In genomic region chr2:8616084-8616419, GRCh38 we compare ENCODE assay signal across 25 cellular contexts.
"Had no signal": no experiment of that assay in that cellular context is flagged by ENCODE, and none has a peak within 500 bp of the region (broad histone marks: within the 10 kb centered on the region; RNA-seq: fewer than 3 reads in every experiment).

No MANE protein-coding gene starts in this region.

- H3K4me1 Mint-ChIP-seq: activated B cell treated with CpG ODN at 0.5 μM for 24 hours, brain had no signal

- H3K4me3 ChIP-seq: Peyer's patch had no signal

- H3K27ac Mint-ChIP-seq: activated B cell treated with CpG ODN at 0.5 μM for 24 hours; activated CD4-positive, alpha-beta T cell treated with anti-CD3 and anti-CD28 coated beads, Interleukin-2, amount 10 ng/mL, durations not matched to agents 24 days and 14 days; activated naive CD4-positive, alpha-beta T cell treated with anti-CD3 and anti-CD28 coated beads, Interleukin-2, amount 50 U/mL, for 72 hours; activated naive CD8-positive, alpha-beta T cell treated with anti-CD3 and anti-CD28 coated beads, Interleukin-2, amount 50 U/mL, for 24 hours; T-helper 1 cell treated with Interleukin-12 subunit alpha and Interleukin-12 subunit beta and Interleukin-4 antibody, amounts not matched to agents 30 μg/mL and 1 μg/mL, for 36 hours had no signal

- H3K9me3 ChIP-seq: Peyer's patch had no signal

- H3K27me3 Mint-ChIP-seq: brain had no signal

- H3K27ac ChIP-seq: Peyer's patch, RWPE1 had no signal

- H3K36me3 Mint-ChIP-seq: brain had no signal

- DNase-seq: activated B cell treated with CpG ODN at 0.5 μM for 24 hours; activated CD4-positive, alpha-beta T cell treated with anti-CD3 and anti-CD28 coated beads for 1 hour; activated CD4-positive, alpha-beta T cell treated with anti-CD3 and anti-CD28 coated beads, Interleukin-2, amount 10 ng/mL, durations not matched to agents 24 days and 14 days; activated CD4-positive, alpha-beta T cell treated with anti-CD3 and anti-CD28 coated beads, Interleukin-2, amount 50 U/mL, for 48 hours; activated naive CD4-positive, alpha-beta T cell treated with Interleukin-2 at 50 U/mL for 16 hours; activated naive CD8-positive, alpha-beta T cell treated with anti-CD3 and anti-CD28 coated beads, Interleukin-2, amount 50 U/mL, for 24 hours; activated T-cell treated with anti-CD3 and anti-CD28 coated beads for 4 hours; amniotic stem cell; Karpas-422; MM.1S; NCI-H1105; NCI-H1436; NCI-H1694 treated with DMSO at 0.1 percent for 48 hours; NCI-H2029 treated with DMSO at 0.1 percent for 48 hours; NCI-H345; NCI-H510A; NCI-H526 treated with DMSO at 0.1 percent for 48 hours; NK-92 treated with Interleukin-12 subunit alpha and Interleukin-12 subunit beta, amount 100 ng/mL, for 24 hours; SHP77 treated with DMSO at 0.1 percent for 48 hours had no signal

- H3K4me1 ChIP-seq: Peyer's patch had no signal

- ATAC-seq: activated naive CD4-positive, alpha-beta T cell treated with anti-CD3 and anti-CD28 coated beads, Interleukin-2, amount 50 U/mL, for 72 hours; activated naive CD8-positive, alpha-beta T cell treated with anti-CD3 and anti-CD28 coated beads, Interleukin-2, amount 50 U/mL, for 24 hours; HepG2 had no signal

- H3K36me3 ChIP-seq: Peyer's patch had no signal

- H3K27me3 ChIP-seq: Peyer's patch had no signal

- H3K4me3 Mint-ChIP-seq: activated B cell treated with CpG ODN at 0.5 μM for 24 hours; activated CD4-positive, alpha-beta T cell treated with anti-CD3 and anti-CD28 coated beads, Interleukin-2, amount 10 ng/mL, durations not matched to agents 24 days and 14 days; activated naive CD8-positive, alpha-beta T cell treated with anti-CD3 and anti-CD28 coated beads, Interleukin-2, amount 50 U/mL, for 24 hours; brain; T-helper 1 cell treated with Interleukin-12 subunit alpha and Interleukin-12 subunit beta and Interleukin-4 antibody, amounts not matched to agents 30 μg/mL and 1 μg/mL, for 36 hours had no signal
